In genomic region chr11:112025682-112026081, GRCh38 we compare ENCODE assay signal across 8 cellular contexts. TPM values are rescaled to one million over a fixed set of nuclear protein-coding genes. Genes with fewer than 3 reads are reported as not detected.
A peak's percentile ranks its signal among the peaks of the same experiment; 100 is the strongest.
DNase-seq lines count a peak whose midpoint lies in the region; ATAC-seq and TF ChIP-seq lines count a peak whose summit lies in the region.

No MANE protein-coding gene starts in this region.

- H3K27me3 ChIP-seq in GM23248 (replicated peaks; ENCODE audit: insufficient read depth) = no peaks in the 10 kb centered on the region
- H3K27me3 ChIP-seq in fibroblast of lung (ENCODE audit: control insufficient read depth, insufficient read depth, low read length) = no peaks in the 10 kb centered on the region

- DNase-seq in DMS53 (lab: John Stamatoyannopoulos, UW) = peak; percentile 59
- DNase-seq in GM23248 = peak; percentile 53
- peak; percentile 19 to 35 for DNase-seq in fibroblast of lung (ENCODE audit: low read depth in 2 of 2)
- no peak for DNase-seq in nephron progenitor cell
- DNase-seq in NCI-H2196 (lab: John Stamatoyannopoulos, UW; ENCODE audit: unreplicated experiment) = no peak

- H3K4me3 Mint-ChIP-seq in nephron progenitor cell = peak overlapping the region; percentile 99

- H3K79me2 ChIP-seq in GM23248 (ENCODE audit: insufficient read depth) (peaks cover 14% of the 10 kb centered on the region), fibroblast of lung (ENCODE audit: control insufficient read depth, insufficient read depth, low read length) (peaks cover 7% of the 10 kb centered on the region)

- H3K9me2 ChIP-seq in GM23248 (ENCODE audit: insufficient read depth) = no peaks in the 10 kb centered on the region

- H3K4me1 Mint-ChIP-seq in nephron progenitor cell = peaks cover 40% of the 10 kb centered on the region

- no peak for TF ChIP-seq CTCF in fibroblast of lung (conservative IDR thresholded peaks at IDR 0.05 in 1 of 2, IDR thresholded peaks at IDR 0.05 in 1 of 2; ENCODE audit: low read depth in 1 of 2, low read length in 2 of 2)
- TF ChIP-seq CTCF in nephron progenitor cell (IDR thresholded peaks at IDR 0.05) = no peak

- H2AFZ ChIP-seq in GM23248 (peak overlapping the region; percentile 99), fibroblast of lung (ENCODE audit: low read length) (peak overlapping the region; percentile 96)

- H3K36me3 ChIP-seq in GM23248 (ENCODE audit: low read depth) (peaks cover 11% of the 10 kb centered on the region), fibroblast of lung (ENCODE audit: control insufficient read depth, insufficient read depth, low read length) (peaks cover 4% of the 10 kb centered on the region)

- H3K27ac ChIP-seq in GM23248 = peak overlapping the region; percentile 50; the same call in 1 of the 2 replicates
- H3K27ac ChIP-seq in fibroblast of lung (ENCODE audit: insufficient read depth, low read length) = peak overlapping the region; percentile 79

- peaks cover 44% of the 10 kb centered on the region for H3K36me3 Mint-ChIP-seq in nephron progenitor cell (ENCODE audit: low read depth)

- 0% methylated on average over 9 of the region's 9 CpGs for WGBS in GM23248 (ENCODE audit: low coverage in 1 of 2, low lambda C conversion rate in 2 of 2, missing lambda C conversion rate in 2 of 2), 2 experiments

- H3K9ac ChIP-seq in GM23248 (peak overlapping the region; percentile 86), fibroblast of lung (ENCODE audit: insufficient read depth, low read length) (peak overlapping the region; percentile 76)

- H3K4me2 ChIP-seq in GM23248 (ENCODE audit: unreplicated experiment) = peak overlapping the region; percentile 82
- peak overlapping the region; percentile 96 for H3K4me2 ChIP-seq in fibroblast of lung (ENCODE audit: extremely low read depth, insufficient read depth, low read length)

- H3K9me3 ChIP-seq in GM23248 (ENCODE audit: low read depth) = no peaks in the 10 kb centered on the region
- no peaks in the 10 kb centered on the region for H3K9me3 ChIP-seq in fibroblast of lung (ENCODE audit: control insufficient read depth, insufficient read depth, low read depth, low read length)

- H3F3A ChIP-seq in GM23248 (ENCODE audit: insufficient read depth) = peaks cover 19% of the 10 kb centered on the region; the same call in 1 of the 2 replicates

- peaks cover 3% of the 10 kb centered on the region for H3K9me3 Mint-ChIP-seq in nephron progenitor cell

- H3K4me1 ChIP-seq in GM23248 (ENCODE audit: insufficient read depth) (0 out of 2 replicates have a peak, but pooled peaks cover 6% of the 10 kb centered on the region), fibroblast of lung (ENCODE audit: control insufficient read depth, extremely low read depth, insufficient read depth, low read length) (no peaks in the 10 kb centered on the region)

- H4K20me1 ChIP-seq in GM23248 (ENCODE audit: insufficient read depth) (no peaks in the 10 kb centered on the region), fibroblast of lung (ENCODE audit: control insufficient read depth, extremely low read depth, insufficient read depth, low read length) (no peaks in the 10 kb centered on the region)

- H3K27me3 Mint-ChIP-seq in nephron progenitor cell (ENCODE audit: low read depth, poor library complexity) = peaks cover 3% of the 10 kb centered on the region

- peak; percentile 62 for ATAC-seq in SK-N-SH treated with all-trans-retinoic acid at 6 μM for 48 hours
- ATAC-seq in GM21447 (IDR thresholded peaks at IDR 0.05; ENCODE audit: unreplicated experiment) = no peak
- ATAC-seq in HG03097 (IDR thresholded peaks at IDR 0.05; ENCODE audit: low FRiP score, unreplicated experiment) = no peak

- in situ Hi-C loops in GM23248 (cut with MboI) = no loop called here

- H3K4me3 ChIP-seq in GM23248 = peak overlapping the region; percentile 94
- H3K4me3 ChIP-seq in fibroblast of lung (replicated peaks in 1 of 4; ENCODE audit: control extremely low read depth in 1 of 4, insufficient read depth in 1 of 4, low read depth in 3 of 4, low read length in 4 of 4) = peak overlapping the region; percentile 75 to 91 (median 83)

- H3K27ac Mint-ChIP-seq in nephron progenitor cell = peak overlapping the region; percentile 99

TF ChIP-seq in SK-N-SH treated with all-trans-retinoic acid at 6 μM for 48 hours, 23 proteins besides CTCF, POLR2A, EP300 and RAD21 (continues in another document):
- TF ChIP-seq PPARA (CRISPR knock-in tag; IDR thresholded peaks at IDR 0.05; ENCODE audit: borderline replicate concordance) (no peak), ZNF8 (CRISPR knock-in tag; IDR thresholded peaks at IDR 0.05) (no peak), ZNF70 (CRISPR knock-in tag; IDR thresholded peaks at IDR 0.05) (no peak), PATZ1 (CRISPR knock-in tag; IDR thresholded peaks at IDR 0.05; ENCODE audit: borderline replicate concordance) (no peak), ZFP30 (CRISPR knock-in tag; IDR thresholded peaks at IDR 0.05) (no peak), SNAI2 (CRISPR knock-in tag; IDR thresholded peaks at IDR 0.05) (no peak), TCF4 (CRISPR knock-in tag; IDR thresholded peaks at IDR 0.05; ENCODE audit: borderline replicate concordance) (no peak), ZNF565 (CRISPR knock-in tag; conservative IDR thresholded peaks at IDR 0.05; ENCODE audit: low read depth) (no peak)
- TF ChIP-seq, protein P1, sequence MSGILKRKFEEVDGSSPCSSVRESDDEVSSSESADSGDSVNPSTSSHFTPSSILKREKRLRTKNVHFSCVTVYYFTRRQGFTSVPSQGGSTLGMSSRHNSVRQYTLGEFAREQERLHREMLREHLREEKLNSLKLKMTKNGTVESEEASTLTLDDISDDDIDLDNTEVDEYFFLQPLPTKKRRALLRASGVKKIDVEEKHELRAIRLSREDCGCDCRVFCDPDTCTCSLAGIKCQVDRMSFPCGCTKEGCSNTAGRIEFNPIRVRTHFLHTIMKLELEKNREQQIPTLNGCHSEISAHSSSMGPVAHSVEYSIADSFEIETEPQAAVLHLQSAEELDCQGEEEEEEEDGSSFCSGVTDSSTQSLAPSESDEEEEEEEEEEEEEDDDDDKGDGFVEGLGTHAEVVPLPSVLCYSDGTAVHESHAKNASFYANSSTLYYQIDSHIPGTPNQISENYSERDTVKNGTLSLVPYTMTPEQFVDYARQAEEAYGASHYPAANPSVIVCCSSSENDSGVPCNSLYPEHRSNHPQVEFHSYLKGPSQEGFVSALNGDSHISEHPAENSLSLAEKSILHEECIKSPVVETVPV (CRISPR knock-in tag; IDR thresholded peaks at IDR 0.05) = no peak
- TF ChIP-seq, protein P2, sequence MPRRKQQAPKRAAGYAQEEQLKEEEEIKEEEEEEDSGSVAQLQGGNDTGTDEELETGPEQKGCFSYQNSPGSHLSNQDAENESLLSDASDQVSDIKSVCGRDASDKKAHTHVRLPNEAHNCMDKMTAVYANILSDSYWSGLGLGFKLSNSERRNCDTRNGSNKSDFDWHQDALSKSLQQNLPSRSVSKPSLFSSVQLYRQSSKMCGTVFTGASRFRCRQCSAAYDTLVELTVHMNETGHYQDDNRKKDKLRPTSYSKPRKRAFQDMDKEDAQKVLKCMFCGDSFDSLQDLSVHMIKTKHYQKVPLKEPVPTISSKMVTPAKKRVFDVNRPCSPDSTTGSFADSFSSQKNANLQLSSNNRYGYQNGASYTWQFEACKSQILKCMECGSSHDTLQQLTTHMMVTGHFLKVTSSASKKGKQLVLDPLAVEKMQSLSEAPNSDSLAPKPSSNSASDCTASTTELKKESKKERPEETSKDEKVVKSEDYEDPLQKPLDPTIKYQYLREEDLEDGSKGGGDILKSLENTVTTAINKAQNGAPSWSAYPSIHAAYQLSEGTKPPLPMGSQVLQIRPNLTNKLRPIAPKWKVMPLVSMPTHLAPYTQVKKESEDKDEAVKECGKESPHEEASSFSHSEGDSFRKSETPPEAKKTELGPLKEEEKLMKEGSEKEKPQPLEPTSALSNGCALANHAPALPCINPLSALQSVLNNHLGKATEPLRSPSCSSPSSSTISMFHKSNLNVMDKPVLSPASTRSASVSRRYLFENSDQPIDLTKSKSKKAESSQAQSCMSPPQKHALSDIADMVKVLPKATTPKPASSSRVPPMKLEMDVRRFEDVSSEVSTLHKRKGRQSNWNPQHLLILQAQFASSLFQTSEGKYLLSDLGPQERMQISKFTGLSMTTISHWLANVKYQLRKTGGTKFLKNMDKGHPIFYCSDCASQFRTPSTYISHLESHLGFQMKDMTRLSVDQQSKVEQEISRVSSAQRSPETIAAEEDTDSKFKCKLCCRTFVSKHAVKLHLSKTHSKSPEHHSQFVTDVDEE (CRISPR knock-in tag; IDR thresholded peaks at IDR 0.05) = no peak

RNA-seq across cellular contexts. Expression of gene DLAT, which starts 0.5 kb away (rescaled TPM):
- total RNA-seq in GM23248 (2014; rRNA removed; shearing (Covaris generic)) = 32.3 and 35.7 TPM in 2 replicates
- polyA plus RNA-seq in GM23248 (2016; fragmentation: Nextera tagmentation; extraction: Ambion mirVana) (33.4 and 36.0 TPM in 2 replicates), fibroblast of lung (37.8 and 48.8 TPM in 2 replicates)
- 26.2 and 33.9 TPM in 2 replicates for total RNA-seq in fibroblast of lung
- polyA plus RNA-seq in fibroblast of lung (2012) = 24.8 and 30.7 TPM in 2 replicates
- polyA minus RNA-seq in fibroblast of lung (ENCODE audit: low replicate concordance) = 6.4 and 9.6 TPM in 2 replicates

RNA-seq across cellular contexts. Expression of gene PIH1D2, which starts 48.1 kb away (rescaled TPM):
- 0.86 and 1.0 TPM in 2 replicates for total RNA-seq in GM23248 (2014; rRNA removed; shearing (Covaris generic))
- polyA plus RNA-seq in GM23248 (2016; fragmentation: Nextera tagmentation; extraction: Ambion mirVana) (2.2 and 2.3 TPM in 2 replicates), fibroblast of lung (1.7 and 1.9 TPM in 2 replicates)
- total RNA-seq in fibroblast of lung = 1.5 TPM in 2 replicates
- polyA plus RNA-seq in fibroblast of lung (2012) = 1.3 and 1.7 TPM in 2 replicates
- not detected in 2 replicates for polyA minus RNA-seq in fibroblast of lung (ENCODE audit: low replicate concordance)

RNA-seq across cellular contexts. Expression of gene NKAPD1, which starts 48.4 kb away (rescaled TPM):
- 20.6 and 39.4 TPM in 2 replicates for total RNA-seq in GM23248 (2014; rRNA removed; shearing (Covaris generic))
- 26.1 and 28.1 TPM in 2 replicates for polyA plus RNA-seq in GM23248 (2016; fragmentation: Nextera tagmentation; extraction: Ambion mirVana)
- total RNA-seq in fibroblast of lung = 25.8 and 26.2 TPM in 2 replicates
- polyA plus RNA-seq in fibroblast of lung = 24.1 and 27.5 TPM in 2 replicates
- 15.5 and 20.0 TPM in 2 replicates for polyA plus RNA-seq in fibroblast of lung (2012)
- 1.8 and 3.0 TPM in 2 replicates for polyA minus RNA-seq in fibroblast of lung (ENCODE audit: low replicate concordance)

Comparison
In these comparisons a context has a peak if more than half of its experiments do, and no peak if none do; other contexts are left out.
1. DNase-seq: peak in DMS53 (single experiment), GM23248 (single experiment) and fibroblast of lung (2 of 2); none in nephron progenitor cell (single experiment) and NCI-H2196 (single experiment).